Comparison of ENCODE assay signal across 8 cellular contexts in genomic region chr10:35194906-35195305, GRCh38.
DNase-seq lines count a peak whose midpoint lies in the region; ATAC-seq, FAIRE-seq and TF ChIP-seq lines count a peak whose summit lies in the region.

No MANE protein-coding gene starts in this region.

- H3K4ac ChIP-seq in H1 (replicated peaks; ENCODE audit: insufficient read length, low read depth, low read length): no peak overlapping the region

- no peak for TF ChIP-seq POLR2A in H1 (IDR thresholded peaks at IDR 0.05; ENCODE audit: control extremely low read depth in 1 of 2, low read depth in 2 of 2, low read length in 2 of 2)

- H3K27me3 ChIP-seq in H1 (replicated peaks in 1 of 4; ENCODE audit: control insufficient read depth in 3 of 4, extremely low read depth in 1 of 4, insufficient read depth in 3 of 4, low read length in 3 of 4) (no peaks in the 10 kb centered on the region), pancreas (no peaks in the 10 kb centered on the region)

- no peak for TF ChIP-seq CTCF in H1 (IDR thresholded peaks at IDR 0.05; ENCODE audit: control extremely low read depth in 1 of 3, insufficient read depth in 1 of 3, low read depth in 1 of 3, low read length in 3 of 3)
- no peak for TF ChIP-seq CTCF in pancreas (IDR thresholded peaks at IDR 0.05)

- peak overlapping the region; percentile 72 to 81 for H3K4me2 ChIP-seq in H1 (ENCODE audit: insufficient read depth in 1 of 2, low read depth in 2 of 2, low read length in 2 of 2)

- CTCF ChIA-PET in H1 (lab: Charles Lee; ENCODE audit: partially characterized antibody): interaction anchor here (0.6 to 3.1 kb wide), 20 partner anchors 11 to 325 kb away, joined by 3 to 29 read pairs (median 10); partner anchors contain the start of gene CREM

- H3K36me3 ChIP-seq in H1 (ENCODE audit: control insufficient read depth in 2 of 4, insufficient read depth in 4 of 4, low read length in 3 of 4) (no peaks in the 10 kb centered on the region), pancreas (no peaks in the 10 kb centered on the region)

- H2BK15ac ChIP-seq in H1 (ENCODE audit: low read length): no peak overlapping the region

- no peak overlapping the region for H4K91ac ChIP-seq in H1 (replicated peaks; ENCODE audit: insufficient read length, low read length)

- H3K18ac ChIP-seq in H1 (ENCODE audit: extremely low read depth, low read length): no peak overlapping the region

- H2BK120ac ChIP-seq in H1 (replicated peaks; ENCODE audit: low read depth, low read length): no peak overlapping the region

- no peak for FAIRE-seq in H1 (lab: Jason Lieb, UNC)
- FAIRE-seq in pancreas (lab: Jason Lieb, UNC): no peak

- no peak overlapping the region for H2AK5ac ChIP-seq in H1 (ENCODE audit: low read depth, low read length)

- WGBS in H1 (ENCODE audit: extremely low coverage in 1 of 2, insufficient coverage in 1 of 2, insufficient read length in 1 of 2, insufficient replicate concordance in 2 of 2, low coverage in 1 of 2, low lambda C conversion rate in 2 of 2, missing lambda C conversion rate in 1 of 2), 2 experiments: 91% methylated on average over 1 of the region's 1 CpG; no CpG with 5 or more reads in 1 of the 2 experiments
- WGBS in pancreas, 2 donors: 75 to 83% methylated on average over 1 of the region's 1 CpG

- peaks cover 0 to 3% of the 10 kb centered on the region in 2 experiments; a peak in 1 of 4 replicates for H3K9me3 ChIP-seq in H1 (ENCODE audit: insufficient read depth in 2 of 2, low read depth in 1 of 2, low read length in 1 of 2)
- H3K9me3 ChIP-seq in pancreas: no peaks in the 10 kb centered on the region

- H3K4me1 ChIP-seq in H1 (replicated peaks in 1 of 4; ENCODE audit: control insufficient read depth in 3 of 4, insufficient read depth in 4 of 4, low read length in 3 of 4) (peaks cover 0 to 4% (median 2%) of the 10 kb centered on the region in 4 experiments; a peak in 3 of 7 replicates), pancreas (peaks cover 0 to 11% (median 0%) of the 10 kb centered on the region in 3 donors)

- H4K8ac ChIP-seq in H1 (ENCODE audit: extremely low read depth, insufficient read depth, low read length): no peak overlapping the region

- intact Hi-C loops in pancreas (cut with DNase I): loop anchor here in 1 of 3 donors (10.0 kb wide), 1 partner anchor 50 kb away; no protein-coding TSS in a partner anchor

- H3K79me2 ChIP-seq in H1 (ENCODE audit: control insufficient read depth in 1 of 2, insufficient read depth in 2 of 2, low read length in 2 of 2): no peaks in the 10 kb centered on the region

- H3K79me1 ChIP-seq in H1 (ENCODE audit: low read depth, low read length): no peaks in the 10 kb centered on the region

- H3K56ac ChIP-seq in H1 (replicated peaks; ENCODE audit: insufficient read length, low read depth, low read length): no peak overlapping the region

- peaks cover 2% of the 10 kb centered on the region; the same call in 1 of the 2 replicates for H3K23me2 ChIP-seq in H1 (ENCODE audit: low read depth, low read length)

- no peak overlapping the region for H2BK12ac ChIP-seq in H1 (ENCODE audit: low read depth, low read length)

- H2AFZ ChIP-seq in H1 (ENCODE audit: low read length): no peak overlapping the region

- peak; percentile 49 for DNase-seq in activated CD8-positive, alpha-beta memory T cell treated with anti-CD3 and anti-CD28 coated beads, Interleukin-2, amount 50 U/mL, for 1 hour (ENCODE audit: extremely low read depth)
- no peak for DNase-seq in activated CD8-positive, alpha-beta memory T cell treated with anti-CD3 and anti-CD28 coated beads, Interleukin-2, amount 50 U/mL, for 48 hours
- DNase-seq in T-helper 22 cell (ENCODE audit: low read depth) (peak; percentile 47), H1 (ENCODE audit: low read depth in 1 of 2, low spot score in 2 of 2) (no peak), pancreas (no peak), DMS79 (lab: John Stamatoyannopoulos, UW) (no peak), NCI-H1105 treated with DMSO at 0.1 percent for 48 hours (lab: John Stamatoyannopoulos, UW) (no peak)

- H3K4me3 ChIP-seq in H1 (ENCODE audit: extremely low read depth in 1 of 4, insufficient read depth in 2 of 4, low read depth in 3 of 4, low read length in 4 of 4) (peak overlapping the region in 2 of 4 experiments; percentile 31 to 62; a peak in 2 of 8 replicates), pancreas (peak overlapping the region in 1 of 4 donors; percentile 51)

- no peak for TF ChIP-seq RAD21 in H1 (IDR thresholded peaks at IDR 0.05 in 1 of 2, conservative IDR thresholded peaks at IDR 0.05 in 1 of 2; ENCODE audit: low read depth in 2 of 2, low read length in 2 of 2)

- H2BK20ac ChIP-seq in H1 (ENCODE audit: low read length): no peak overlapping the region

- no peak overlapping the region for H4K5ac ChIP-seq in H1 (ENCODE audit: insufficient read length, low read depth, low read length)

- POLR2A ChIA-PET in H1 (lab: Charles Lee; ENCODE audit: partially characterized antibody): interaction anchor here (1.2 to 2.1 kb wide), 2 partner anchors 10 to 67 kb away, joined by 3 to 14 read pairs; no protein-coding TSS in a partner anchor

- ATAC-seq in pancreas: peak in 1 of 4 donors; percentile 11
- no peak for ATAC-seq in GM21786 (IDR thresholded peaks at IDR 0.05; ENCODE audit: unreplicated experiment)

- no peak overlapping the region for H2BK5ac ChIP-seq in H1 (ENCODE audit: low read depth, low read length)

- no peaks in the 10 kb centered on the region for H4K20me1 ChIP-seq in H1 (replicated peaks in 1 of 2; ENCODE audit: control insufficient read depth in 1 of 2, insufficient read depth in 2 of 2, low read length in 2 of 2)

- no peak overlapping the region for H3K23ac ChIP-seq in H1 (ENCODE audit: insufficient read length)

- H3K14ac ChIP-seq in H1 (ENCODE audit: insufficient read length): no peak overlapping the region

- no peak overlapping the region for H3K9ac ChIP-seq in H1 (replicated peaks in 1 of 4; ENCODE audit: extremely low read depth in 1 of 4, low read depth in 3 of 4, low read length in 3 of 4)

- no peak for TF ChIP-seq EP300 in H1 (IDR thresholded peaks at IDR 0.05; ENCODE audit: borderline replicate concordance in 1 of 2, low read depth in 2 of 2, low read length in 2 of 2)

- H3K27ac ChIP-seq in H1 (ENCODE audit: low read depth, low read length) (no peak overlapping the region), pancreas (peak overlapping the region in 3 of 4 donors; percentile 84 to 97 (median 88))

TF ChIP-seq in H1, 55 proteins besides CTCF, POLR2A, EP300 and RAD21:
- no peak for TF ChIP-seq GABPA (IDR thresholded peaks at IDR 0.05; ENCODE audit: borderline replicate concordance, insufficient read depth, low read length)
- TF ChIP-seq KDM1A (IDR thresholded peaks at IDR 0.05; ENCODE audit: borderline replicate concordance, low read length): no peak
- TF ChIP-seq CREB1 (IDR thresholded peaks at IDR 0.05): peak; percentile 69
- TF ChIP-seq E2F6 (IDR thresholded peaks at IDR 0.05): no peak
- TF ChIP-seq JUN (IDR thresholded peaks at IDR 0.05; ENCODE audit: low read depth, low read length): no peak

Comparison
In these comparisons a context has a peak if more than half of its experiments do, and no peak if none do; other contexts are left out.
1. DNase-seq: peak in activated CD8-positive, alpha-beta memory T cell treated with anti-CD3 and anti-CD28 coated beads, Interleukin-2, amount 50 U/mL, for 1 hour (single experiment) and T-helper 22 cell (single experiment); none in activated CD8-positive, alpha-beta memory T cell treated with anti-CD3 and anti-CD28 coated beads, Interleukin-2, amount 50 U/mL, for 48 hours (single experiment), H1 (0 of 2), pancreas (0 of 6), DMS79 (single experiment) and NCI-H1105 treated with DMSO at 0.1 percent for 48 hours (single experiment).